1 cellular context compared by ENCODE assay signal in the genomic region with DNA sequence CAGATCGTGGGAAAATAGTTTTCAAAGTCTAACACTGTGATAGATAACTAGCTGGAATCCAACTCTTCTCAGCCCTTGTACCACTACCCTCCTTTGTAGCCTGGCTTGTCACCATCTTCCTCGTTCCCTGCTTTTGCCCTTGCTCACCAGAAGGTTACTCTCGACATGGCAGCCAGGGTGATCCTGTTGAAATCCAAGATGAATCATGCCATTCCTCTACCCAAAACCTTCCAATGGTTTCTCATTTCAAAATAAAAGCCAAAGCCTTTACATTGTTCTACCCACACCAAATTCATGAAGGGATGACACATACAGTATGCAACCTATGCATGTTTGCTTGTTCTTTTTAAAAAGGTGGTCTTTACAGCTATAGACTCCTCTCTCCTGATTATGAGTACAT.
TF ChIP-seq lines count a peak whose summit lies in the region.

No MANE protein-coding gene starts in this region.

TF ChIP-seq in IMR-90, 13 proteins besides CTCF, POLR2A, EP300 and RAD21 (continued from another document):
- TF ChIP-seq, protein P1, sequence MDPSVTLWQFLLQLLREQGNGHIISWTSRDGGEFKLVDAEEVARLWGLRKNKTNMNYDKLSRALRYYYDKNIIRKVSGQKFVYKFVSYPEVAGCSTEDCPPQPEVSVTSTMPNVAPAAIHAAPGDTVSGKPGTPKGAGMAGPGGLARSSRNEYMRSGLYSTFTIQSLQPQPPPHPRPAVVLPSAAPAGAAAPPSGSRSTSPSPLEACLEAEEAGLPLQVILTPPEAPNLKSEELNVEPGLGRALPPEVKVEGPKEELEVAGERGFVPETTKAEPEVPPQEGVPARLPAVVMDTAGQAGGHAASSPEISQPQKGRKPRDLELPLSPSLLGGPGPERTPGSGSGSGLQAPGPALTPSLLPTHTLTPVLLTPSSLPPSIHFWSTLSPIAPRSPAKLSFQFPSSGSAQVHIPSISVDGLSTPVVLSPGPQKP (IDR thresholded peaks at IDR 0.05; ENCODE audit: borderline replicate concordance, low read depth, low read length): no peak
- TF ChIP-seq RFX5 (IDR thresholded peaks at IDR 0.05; ENCODE audit: low read depth, low read length) (no peak), MXI1 (IDR thresholded peaks at IDR 0.05; ENCODE audit: borderline replicate concordance, low read depth, low read length) (no peak), BHLHE40 (IDR thresholded peaks at IDR 0.05; ENCODE audit: low read depth, low read length) (no peak), SMC3 (IDR thresholded peaks at IDR 0.05; ENCODE audit: low read depth, low read length) (no peak)
